In genomic region chr17:65171753-65172152, GRCh38 we compare ENCODE assay signal across 31 cellular contexts. TPM values are rescaled to one million over a fixed set of nuclear protein-coding genes. Genes with fewer than 3 reads are reported as not detected.
DNase-seq lines count a peak whose midpoint lies in the region; ATAC-seq, FAIRE-seq and TF ChIP-seq lines count a peak whose summit lies in the region.
"Had no signal": no experiment of that assay in that cellular context is flagged by ENCODE, and none has a peak within 500 bp of the region (broad histone marks: within the 10 kb centered on the region; RNA-seq: fewer than 3 reads in every experiment).

No MANE protein-coding gene starts in this region.

- peaks cover 0 to 20% (median 10%) of the 10 kb centered on the region in 3 donors for H3K4me1 Mint-ChIP-seq in CD8-positive, alpha-beta memory T cell
- H3K4me1 Mint-ChIP-seq in T-helper 2 cell treated with Interferon-gamma antibody and Interleukin-4, amounts not matched to agents 5 μg/mL and 100 μg/mL, for 36 hours (ENCODE audit: low read depth) = peaks cover 19% of the 10 kb centered on the region
- peaks cover 24% of the 10 kb centered on the region for H3K4me1 Mint-ChIP-seq in endothelial cell (ENCODE audit: unreplicated experiment)

- CTCF ChIA-PET in CD8-positive, alpha-beta memory T cell (lab: Charles Lee) = no interaction called here

- no peak for DNase-seq in CD8-positive, alpha-beta memory T cell
- DNase-seq in Jurkat, Clone E6-1 (ENCODE audit: low read depth, low spot score) = peak; percentile 76
- DNase-seq in T-helper 2 cell treated with Interferon-gamma antibody and Interleukin-4, amounts not matched to agents 5 μg/mL and 100 μg/mL, for 36 hours (ENCODE audit: low spot score) = no peak
- DNase-seq in endothelial cell (ENCODE audit: low spot score) (peak; percentile 35), dedifferentiated amniotic fluid mesenchymal stem cell (ENCODE audit: extremely low spot score) (no peak), HTR-8/SVneo (ENCODE audit: insufficient read length, low spot score) (no peak)
- no peak for DNase-seq in activated effector memory CD4-positive, alpha-beta T cell treated with Interleukin-2 at 50 U/mL for 16 hours
- DNase-seq: activated CD4-positive, CD25-positive, alpha-beta regulatory T cell; activated naive CD8-positive, alpha-beta T cell treated with anti-CD3 and anti-CD28 coated beads, Interleukin-2, amount 10 ng/mL, durations not matched to agents 7 days and 5 days; CD4-positive, alpha-beta T cell; cerebellar nuclear complex; effector memory CD4-positive, alpha-beta T cell; esophagus squamous epithelium; gastrocnemius medialis; lower lobe of right lung; NCI-H1092 treated with DMSO at 0.1 percent for 48 hours; NCI-H2029; NCI-H345; NCI-H774; PC-3; SHP77; small intestine; stimulated activated CD4-positive, alpha-beta T cell treated with anti-CD3 and anti-CD28 coated beads, Interleukin-2, amount 100 ng/mL, for 48 hours; stimulated activated naive CD4-positive, alpha-beta T cell; thyroid gland had no signal

- peak overlapping the region in 1 of 7 donors; percentile 1 for H3K4me3 Mint-ChIP-seq in CD8-positive, alpha-beta memory T cell
- peak overlapping the region; percentile 20 for H3K4me3 Mint-ChIP-seq in T-helper 2 cell treated with Interferon-gamma antibody and Interleukin-4, amounts not matched to agents 5 μg/mL and 100 μg/mL, for 36 hours
- H3K4me3 Mint-ChIP-seq in endothelial cell (ENCODE audit: unreplicated experiment) = no peak overlapping the region
- H3K4me3 Mint-ChIP-seq: CD4-positive, alpha-beta T cell had no signal

- no peak overlapping the region for H3K4me3 ChIP-seq in CD8-positive, alpha-beta memory T cell (ENCODE audit: low read length)
- no peak overlapping the region for H3K4me3 ChIP-seq in Jurkat, Clone E6-1 (ENCODE audit: low read length)
- H3K4me3 ChIP-seq: esophagus squamous epithelium, gastrocnemius medialis, GM12878, lower lobe of right lung, thyroid gland had no signal

- TF ChIP-seq CTCF in endothelial cell (IDR thresholded peaks at IDR 0.05; ENCODE audit: unreplicated experiment) = no peak

- no peaks in the 10 kb centered on the region for H3K9me3 ChIP-seq in CD8-positive, alpha-beta memory T cell (ENCODE audit: low read length)
- H3K9me3 ChIP-seq: esophagus squamous epithelium, gastrocnemius medialis, lower lobe of right lung, neutrophil, thyroid gland had no signal

- POLR2A ChIA-PET in CD8-positive, alpha-beta memory T cell (lab: Charles Lee) = no interaction called here

- H3K36me3 Mint-ChIP-seq in CD8-positive, alpha-beta memory T cell = peaks cover 0 to 1% (median 0%) of the 10 kb centered on the region in 3 donors
- peaks cover 52% of the 10 kb centered on the region for H3K36me3 Mint-ChIP-seq in T-helper 2 cell treated with Interferon-gamma antibody and Interleukin-4, amounts not matched to agents 5 μg/mL and 100 μg/mL, for 36 hours (ENCODE audit: low read depth)
- peaks cover 14% of the 10 kb centered on the region for H3K36me3 Mint-ChIP-seq in endothelial cell (ENCODE audit: low read depth, unreplicated experiment)
- H3K36me3 Mint-ChIP-seq: activated naive CD8-positive, alpha-beta T cell treated with anti-CD3 and anti-CD28 coated beads, Interleukin-2, amount 10 ng/mL, durations not matched to agents 7 days and 5 days had no signal

- H3K27ac ChIP-seq in CD8-positive, alpha-beta memory T cell (ENCODE audit: low read depth, low read length) = no peak overlapping the region
- H3K27ac ChIP-seq: esophagus squamous epithelium, gastrocnemius medialis, lower lobe of right lung, neutrophil, thyroid gland had no signal

- no peak for FAIRE-seq in HTR-8/SVneo (lab: Jason Lieb, UNC)
- FAIRE-seq: GM12878, GM19239, keratinocyte, small intestine had no signal

- H3K27ac Mint-ChIP-seq in CD8-positive, alpha-beta memory T cell = peak overlapping the region in 7 of 8 donors; percentile 15 to 87 (median 61)
- H3K27ac Mint-ChIP-seq in T-helper 2 cell treated with Interferon-gamma antibody and Interleukin-4, amounts not matched to agents 5 μg/mL and 100 μg/mL, for 36 hours = peak overlapping the region; percentile 45
- H3K27ac Mint-ChIP-seq in endothelial cell (ENCODE audit: unreplicated experiment) = peak overlapping the region; percentile 94
- H3K27ac Mint-ChIP-seq: activated naive CD8-positive, alpha-beta T cell treated with anti-CD3 and anti-CD28 coated beads, Interleukin-2, amount 10 ng/mL, durations not matched to agents 7 days and 5 days; CD4-positive, alpha-beta T cell had no signal

- peaks cover 45% of the 10 kb centered on the region for H3K4me1 ChIP-seq in CD8-positive, alpha-beta memory T cell (ENCODE audit: insufficient read depth, low read length)
- H3K4me1 ChIP-seq: gastrocnemius medialis had no signal

- peaks cover 0 to 1% of the 10 kb centered on the region in 2 donors for H3K27me3 Mint-ChIP-seq in CD8-positive, alpha-beta memory T cell
- no peaks in the 10 kb centered on the region for H3K27me3 Mint-ChIP-seq in T-helper 2 cell treated with Interferon-gamma antibody and Interleukin-4, amounts not matched to agents 5 μg/mL and 100 μg/mL, for 36 hours (ENCODE audit: low read depth)
- peaks cover 11% of the 10 kb centered on the region for H3K27me3 Mint-ChIP-seq in endothelial cell (ENCODE audit: unreplicated experiment)
- H3K27me3 Mint-ChIP-seq: activated naive CD8-positive, alpha-beta T cell treated with anti-CD3 and anti-CD28 coated beads, Interleukin-2, amount 10 ng/mL, durations not matched to agents 7 days and 5 days; CD4-positive, alpha-beta T cell had no signal

- H3K9me3 Mint-ChIP-seq in CD8-positive, alpha-beta memory T cell = no peaks in the 10 kb centered on the region
- H3K9me3 Mint-ChIP-seq in T-helper 2 cell treated with Interferon-gamma antibody and Interleukin-4, amounts not matched to agents 5 μg/mL and 100 μg/mL, for 36 hours = peaks cover 5% of the 10 kb centered on the region
- no peaks in the 10 kb centered on the region for H3K9me3 Mint-ChIP-seq in endothelial cell (ENCODE audit: unreplicated experiment)
- H3K9me3 Mint-ChIP-seq: CD4-positive, alpha-beta T cell had no signal

- no peaks in the 10 kb centered on the region for H3K36me3 ChIP-seq in CD8-positive, alpha-beta memory T cell (ENCODE audit: insufficient read depth, low read length)
- H3K36me3 ChIP-seq: esophagus squamous epithelium, gastrocnemius medialis, lower lobe of right lung, neutrophil, thyroid gland had no signal

- no peak for ATAC-seq in activated CD4-positive, CD25-positive, alpha-beta regulatory T cell treated with anti-CD3 and anti-CD28 coated beads, Interleukin-2, amount 50 U/mL, for 24 hours
- ATAC-seq: gastrocnemius medialis, GM12878, HCT116 had no signal

- H3K27me3 ChIP-seq in CD8-positive, alpha-beta memory T cell (ENCODE audit: insufficient read depth, low read length, poor library complexity, severe bottlenecking) = no peaks in the 10 kb centered on the region
- H3K27me3 ChIP-seq: esophagus squamous epithelium, gastrocnemius medialis, thyroid gland had no signal

RNA-seq across cellular contexts. Expression of gene RGS9, which starts 34.6 kb away (rescaled TPM):
- total RNA-seq in CD8-positive, alpha-beta memory T cell = 1 to 10 TPM; 1.4 to 2.6 TPM
- polyA plus RNA-seq in CD8-positive, alpha-beta memory T cell = 8.9 TPM
- 8.3 TPM for polyA plus RNA-seq in Jurkat, Clone E6-1 (2012; ENCODE audit: insufficient read depth, insufficient read length)
- 8.5 TPM for total RNA-seq in endothelial cell (ENCODE audit: unreplicated experiment)

Comparison
In these comparisons a context has a peak if more than half of its experiments do, and no peak if none do; other contexts are left out.
1. DNase-seq: peak in Jurkat, Clone E6-1 (single experiment) and endothelial cell (single experiment); none in CD8-positive, alpha-beta memory T cell (0 of 5), T-helper 2 cell treated with Interferon-gamma antibody and Interleukin-4, amounts not matched to agents 5 μg/mL and 100 μg/mL, for 36 hours (single experiment), dedifferentiated amniotic fluid mesenchymal stem cell (single experiment), activated effector memory CD4-positive, alpha-beta T cell treated with Interleukin-2 at 50 U/mL for 16 hours (single experiment) and HTR-8/SVneo (single experiment).
2. Peak in every context shown above with its lines, with median percentiles within 50 percentile points of each other: H3K27ac Mint-ChIP-seq.